ENCODE assay signal across 1 cellular context in the genomic region with DNA sequence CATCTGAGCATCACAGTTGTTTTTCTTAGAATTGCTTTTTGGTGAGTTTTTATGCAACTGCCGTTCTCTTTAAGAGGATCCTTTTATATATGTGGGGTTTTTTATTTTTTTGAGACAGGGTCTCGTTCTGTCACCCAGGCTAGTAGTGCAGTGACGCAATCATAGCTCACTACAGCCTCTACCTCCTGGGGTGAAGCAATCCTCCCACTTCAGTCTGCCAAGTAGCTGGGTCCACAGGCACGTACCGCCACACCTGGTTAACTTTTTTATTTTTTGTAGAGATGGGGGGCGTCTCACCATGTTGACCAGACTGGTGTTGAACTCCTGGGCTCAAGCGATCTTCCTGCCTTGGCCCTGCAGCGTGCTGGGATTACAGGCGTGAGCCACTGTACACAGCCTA.
TF ChIP-seq lines count a peak whose summit lies in the region.

No MANE protein-coding gene starts in this region.

TF ChIP-seq in IMR-90, 13 proteins besides CTCF, POLR2A, EP300 and RAD21:
- TF ChIP-seq CEBPB (IDR thresholded peaks at IDR 0.05; ENCODE audit: low read depth, low read length) (peak; percentile 81), MAZ (IDR thresholded peaks at IDR 0.05; ENCODE audit: borderline replicate concordance, low read depth, low read length) (no peak), NFE2L2 (IDR thresholded peaks at IDR 0.05; ENCODE audit: low read depth, low read length) (no peak)
- TF ChIP-seq, protein P1, sequence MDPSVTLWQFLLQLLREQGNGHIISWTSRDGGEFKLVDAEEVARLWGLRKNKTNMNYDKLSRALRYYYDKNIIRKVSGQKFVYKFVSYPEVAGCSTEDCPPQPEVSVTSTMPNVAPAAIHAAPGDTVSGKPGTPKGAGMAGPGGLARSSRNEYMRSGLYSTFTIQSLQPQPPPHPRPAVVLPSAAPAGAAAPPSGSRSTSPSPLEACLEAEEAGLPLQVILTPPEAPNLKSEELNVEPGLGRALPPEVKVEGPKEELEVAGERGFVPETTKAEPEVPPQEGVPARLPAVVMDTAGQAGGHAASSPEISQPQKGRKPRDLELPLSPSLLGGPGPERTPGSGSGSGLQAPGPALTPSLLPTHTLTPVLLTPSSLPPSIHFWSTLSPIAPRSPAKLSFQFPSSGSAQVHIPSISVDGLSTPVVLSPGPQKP (IDR thresholded peaks at IDR 0.05; ENCODE audit: borderline replicate concordance, low read depth, low read length), result no peak
TF ChIP-seq in IMR-90: peak in this region for 1.
